1 cellular context compared by ENCODE assay signal in genomic region chr2:109266998-109267854, GRCh38.
TF ChIP-seq lines count a peak whose summit lies in the region.

No MANE protein-coding gene starts in this region.

TF ChIP-seq in K562, 482 proteins besides CTCF, POLR2A, EP300 and RAD21 (continued from another document and continues in another):
- no peak for TF ChIP-seq RREB1 (CRISPR knock-in tag; IDR thresholded peaks at IDR 0.05)
- no peak for TF ChIP-seq PHB (CRISPR knock-in tag; IDR thresholded peaks at IDR 0.05)
- TF ChIP-seq SNRNP70 (optimal IDR thresholded peaks at IDR 0.05; ENCODE audit: low read depth, low read length), result no peak
- TF ChIP-seq STAG1 (CRISPR knock-in tag; IDR thresholded peaks at IDR 0.05; ENCODE audit: borderline replicate concordance), result no peak
- no peak for TF ChIP-seq FIP1L1 (IDR thresholded peaks at IDR 0.05; ENCODE audit: low read depth, low read length, poor library complexity, severe bottlenecking)
- TF ChIP-seq RUNX1 (IDR thresholded peaks at IDR 0.05; ENCODE audit: low read depth), result no peak
- TF ChIP-seq ATF4 (CRISPR knock-in tag; IDR thresholded peaks at IDR 0.05), result peak; percentile 77
- 0 out of 2 replicates have a peak, but pooled peaks have one; percentile 22 for TF ChIP-seq FOSL1 (tag; conservative IDR thresholded peaks at IDR 0.05)
- TF ChIP-seq ZNF589 (CRISPR knock-in tag; IDR thresholded peaks at IDR 0.05; ENCODE audit: low read depth), result peak; percentile 97
- no peak for TF ChIP-seq CSDE1 (IDR thresholded peaks at IDR 0.05)
- TF ChIP-seq SRSF9 (IDR thresholded peaks at IDR 0.05; ENCODE audit: borderline replicate concordance, low read depth, low read length), result no peak
- no peak for TF ChIP-seq MAFK (IDR thresholded peaks at IDR 0.05; ENCODE audit: low read length)
- no peak for TF ChIP-seq ZNF146 (CRISPR knock-in tag; IDR thresholded peaks at IDR 0.05; ENCODE audit: unreplicated experiment)
- 0 out of 2 replicates have a peak, but pooled peaks have one; percentile 53 for TF ChIP-seq HBP1 (CRISPR knock-in tag; IDR thresholded peaks at IDR 0.05)
- TF ChIP-seq RBM15 (IDR thresholded peaks at IDR 0.05; ENCODE audit: insufficient read depth, low read length), result no peak
- no peak for TF ChIP-seq ZNF324 (CRISPR knock-in tag; IDR thresholded peaks at IDR 0.05)
- 0 out of 2 replicates have a peak, but pooled peaks have one; percentile 43 for TF ChIP-seq OTX1 (CRISPR knock-in tag; IDR thresholded peaks at IDR 0.05)
- 0 out of 2 replicates have a peak, but pooled peaks have one; percentile 8 for TF ChIP-seq E4F1 (CRISPR knock-in tag; IDR thresholded peaks at IDR 0.05; ENCODE audit: borderline replicate concordance)
- no peak for TF ChIP-seq E2F3 (CRISPR knock-in tag; IDR thresholded peaks at IDR 0.05)
- peak; percentile 99 for TF ChIP-seq ETV1 (tag; conservative IDR thresholded peaks at IDR 0.05; ENCODE audit: low read depth)
- TF ChIP-seq SRSF7 (optimal IDR thresholded peaks at IDR 0.05; ENCODE audit: low read depth, low read length), result no peak
- no peak for TF ChIP-seq ZNF644 (tag; IDR thresholded peaks at IDR 0.05; ENCODE audit: low read depth)
- TF ChIP-seq TEAD4 (IDR thresholded peaks at IDR 0.05; ENCODE audit: low read length), result no peak; the same call in 1 of the 2 replicates
- no peak for TF ChIP-seq TEAD4 (CRISPR knock-in tag; IDR thresholded peaks at IDR 0.05; ENCODE audit: borderline replicate concordance)
- TF ChIP-seq GTF2A2 (tag; IDR thresholded peaks at IDR 0.05), result no peak
- TF ChIP-seq POLR3G (IDR thresholded peaks at IDR 0.05; ENCODE audit: extremely low read depth, insufficient read length, insufficient replicate concordance), result no peak
- no peak for TF ChIP-seq ZNF609 (CRISPR knock-in tag; IDR thresholded peaks at IDR 0.05; ENCODE audit: borderline replicate concordance)
- no peak for TF ChIP-seq MYBL2 (IDR thresholded peaks at IDR 0.05; ENCODE audit: low read depth)
- no peak for TF ChIP-seq MYBL2 (CRISPR knock-in tag; IDR thresholded peaks at IDR 0.05; ENCODE audit: borderline replicate concordance)
- peak; percentile 80 for TF ChIP-seq GABPA (tag; conservative IDR thresholded peaks at IDR 0.05; ENCODE audit: low read depth)
- peak in 1 of 2 experiments; percentile 73; a peak in 1 of 4 replicates for TF ChIP-seq ETV6 (IDR thresholded peaks at IDR 0.05; ENCODE audit: borderline replicate concordance in 1 of 2, low read depth in 2 of 2, low read length in 1 of 2)
- no peak for TF ChIP-seq ETV6 (CRISPR knock-in tag; IDR thresholded peaks at IDR 0.05; ENCODE audit: borderline replicate concordance)
- TF ChIP-seq ELF2 (CRISPR knock-in tag; IDR thresholded peaks at IDR 0.05), result peak; percentile 56; the same call in 1 of the 2 replicates
- TF ChIP-seq TRIM24 (IDR thresholded peaks at IDR 0.05), result peak in 1 of 2 experiments; percentile 69; a peak in 2 of 4 replicates
- 0 out of 2 replicates have a peak, but pooled peaks have one; percentile 65 for TF ChIP-seq ZEB2 (IDR thresholded peaks at IDR 0.05)
- TF ChIP-seq TFAM (CRISPR knock-in tag; conservative IDR thresholded peaks at IDR 0.05), result no peak
- TF ChIP-seq ZNF75A (CRISPR knock-in tag; IDR thresholded peaks at IDR 0.05), result no peak
- no peak for TF ChIP-seq NR2C2 (CRISPR knock-in tag; IDR thresholded peaks at IDR 0.05)
- peak; percentile 80; the same call in 1 of the 2 replicates for TF ChIP-seq NR2C2 (tag; IDR thresholded peaks at IDR 0.05)
- no peak for TF ChIP-seq HNRNPH1 (optimal IDR thresholded peaks at IDR 0.05; ENCODE audit: low read depth, low read length)
- no peak for TF ChIP-seq PPARD (CRISPR knock-in tag; IDR thresholded peaks at IDR 0.05)
- TF ChIP-seq HES1 (IDR thresholded peaks at IDR 0.05; ENCODE audit: low read depth), result peak; percentile 72; the same call in 1 of the 2 replicates
- peak in 1 of 2 experiments; percentile 11; a peak in 1 of 4 replicates for TF ChIP-seq TBL1XR1 (IDR thresholded peaks at IDR 0.05; ENCODE audit: low read length in 2 of 2)
- TF ChIP-seq YBX1 (IDR thresholded peaks at IDR 0.05), result no peak
- TF ChIP-seq JUND (IDR thresholded peaks at IDR 0.05; ENCODE audit: borderline replicate concordance, low read depth, low read length), result peak; percentile 56
- no peak for TF ChIP-seq JUND (tag; IDR thresholded peaks at IDR 0.05; ENCODE audit: borderline replicate concordance, low read depth, low read length)
